Comparison of ENCODE assay signal across 18 cellular contexts in genomic region chr7:26584964-26585650, GRCh38.
DNase-seq lines count a peak whose midpoint lies in the region; ATAC-seq and TF ChIP-seq lines count a peak whose summit lies in the region.
"Had no signal": no experiment of that assay in that cellular context is flagged by ENCODE, and none has a peak within 500 bp of the region (broad histone marks: within the 10 kb centered on the region; RNA-seq: fewer than 3 reads in every experiment).

No MANE protein-coding gene starts in this region.

- H2AFZ ChIP-seq in GM23338 = peak overlapping the region; percentile 28; the same call in 1 of the 2 replicates

- no peaks in the 10 kb centered on the region for H3K9me3 Mint-ChIP-seq in GM23338
- H3K9me3 Mint-ChIP-seq: activated naive CD4-positive, alpha-beta T cell treated with anti-CD3 and anti-CD28 coated beads, Interleukin-2, amount 50 U/mL, for 24 hours; CD8-positive, alpha-beta memory T cell; type B pancreatic cell had no signal

- no peak for DNase-seq in GM23338 (ENCODE audit: low spot score)
- peak; percentile 91 for DNase-seq in NCI-H1417 treated with DMSO at 0.1 percent for 48 hours (lab: John Stamatoyannopoulos, UW)
- peak; percentile 99 for DNase-seq in NCI-H748 (lab: John Stamatoyannopoulos, UW; ENCODE audit: unreplicated experiment)
- DNase-seq in globus pallidus (ENCODE audit: low spot score) = peak; percentile 7
- no peak for DNase-seq in BE2C
- DNase-seq in MV-4-11 (lab: John Stamatoyannopoulos, UW) = no peak
- no peak for DNase-seq in HPDE6-E6E7 (ENCODE audit: extremely low spot score)
- DNase-seq in LoVo (ENCODE audit: low spot score) = no peak
- DNase-seq: activated CD8-positive, alpha-beta memory T cell treated with anti-CD3 and anti-CD28 coated beads for 24 hours; CD8-positive, alpha-beta memory T cell; KG1; naive B cell; NCI-H1105 treated with DMSO at 0.1 percent for 48 hours; pancreas; SK-N-SH had no signal

- H3K4me3 ChIP-seq in GM23338 = no peak overlapping the region
- no peak overlapping the region for H3K4me3 ChIP-seq in BE2C (ENCODE audit: low read depth, low read length)
- H3K4me3 ChIP-seq: pancreas had no signal

- H3K27me3 ChIP-seq in GM23338 (ENCODE audit: insufficient read depth) (no peaks in the 10 kb centered on the region), BE2C (no peaks in the 10 kb centered on the region)
- H3K27me3 ChIP-seq: pancreas had no signal

- peaks cover 19% of the 10 kb centered on the region for H3K4me1 Mint-ChIP-seq in GM23338
- H3K4me1 Mint-ChIP-seq: activated naive CD4-positive, alpha-beta T cell treated with anti-CD3 and anti-CD28 coated beads, Interleukin-2, amount 50 U/mL, for 24 hours; CD8-positive, alpha-beta memory T cell had no signal

- no peaks in the 10 kb centered on the region for H3K36me3 Mint-ChIP-seq in GM23338 (ENCODE audit: low read depth)
- H3K36me3 Mint-ChIP-seq: activated naive CD4-positive, alpha-beta T cell treated with anti-CD3 and anti-CD28 coated beads, Interleukin-2, amount 50 U/mL, for 24 hours; CD8-positive, alpha-beta memory T cell; naive B cell; type B pancreatic cell had no signal

- peaks cover 6% of the 10 kb centered on the region; the same call in 1 of the 2 replicates for H3K4me1 ChIP-seq in GM23338 (ENCODE audit: insufficient read depth)
- H3K4me1 ChIP-seq in BE2C = no peaks in the 10 kb centered on the region
- H3K4me1 ChIP-seq: pancreas had no signal

- no peaks in the 10 kb centered on the region for H4K20me1 ChIP-seq in GM23338 (replicated peaks; ENCODE audit: insufficient read depth)

- no peak for ATAC-seq in GM23338
- ATAC-seq: activated CD4-positive, CD25-positive, alpha-beta regulatory T cell treated with anti-CD3 and anti-CD28 coated beads, Interleukin-2, amount 50 U/mL, for 24 hours; pancreas had no signal

- H3K9me2 ChIP-seq in GM23338 (ENCODE audit: insufficient read depth) = peaks cover 8% of the 10 kb centered on the region; the same call in 1 of the 2 replicates
- H3K9me2 ChIP-seq: SK-N-SH had no signal

- no peaks in the 10 kb centered on the region for H3K79me2 ChIP-seq in GM23338 (replicated peaks; ENCODE audit: insufficient read depth)

- H3K4me3 Mint-ChIP-seq in GM23338 = no peak overlapping the region
- H3K4me3 Mint-ChIP-seq: activated naive CD4-positive, alpha-beta T cell treated with anti-CD3 and anti-CD28 coated beads, Interleukin-2, amount 50 U/mL, for 24 hours; CD8-positive, alpha-beta memory T cell; type B pancreatic cell had no signal

- no peaks in the 10 kb centered on the region for H3F3A ChIP-seq in GM23338 (replicated peaks; ENCODE audit: low read depth)

- no peaks in the 10 kb centered on the region for H3K36me3 ChIP-seq in GM23338 (ENCODE audit: insufficient read depth)
- H3K36me3 ChIP-seq in BE2C = no peaks in the 10 kb centered on the region
- H3K36me3 ChIP-seq: pancreas had no signal

- TF ChIP-seq CTCF in GM23338 (conservative IDR thresholded peaks at IDR 0.05; ENCODE audit: low read depth in 2 of 2) = no peak
- no peak for TF ChIP-seq CTCF in BE2C (IDR thresholded peaks at IDR 0.05; ENCODE audit: low read depth, low read length)

- no peak overlapping the region for H3K27ac ChIP-seq in GM23338 (ENCODE audit: low read depth)
- H3K27ac ChIP-seq: pancreas had no signal

- H3K27ac Mint-ChIP-seq in GM23338 = no peak overlapping the region
- H3K27ac Mint-ChIP-seq: activated naive CD4-positive, alpha-beta T cell treated with anti-CD3 and anti-CD28 coated beads, Interleukin-2, amount 50 U/mL, for 24 hours; CD8-positive, alpha-beta memory T cell; naive B cell; type B pancreatic cell had no signal

- H3K9me3 ChIP-seq in BE2C = no peaks in the 10 kb centered on the region
- H3K9me3 ChIP-seq: pancreas, SK-N-SH had no signal

- H3K4me2 ChIP-seq in GM23338 = no peak overlapping the region
- H3K4me2 ChIP-seq: SK-N-SH had no signal

- peaks cover 2% of the 10 kb centered on the region for H3K27me3 Mint-ChIP-seq in GM23338 (ENCODE audit: insufficient read depth, low read depth, poor library complexity)

TF ChIP-seq in GM23338, 12 proteins besides CTCF, POLR2A, EP300 and RAD21:
- TF ChIP-seq ZNF462 (CRISPR knock-in tag; IDR thresholded peaks at IDR 0.05) = no peak
- TF ChIP-seq, protein P1, sequence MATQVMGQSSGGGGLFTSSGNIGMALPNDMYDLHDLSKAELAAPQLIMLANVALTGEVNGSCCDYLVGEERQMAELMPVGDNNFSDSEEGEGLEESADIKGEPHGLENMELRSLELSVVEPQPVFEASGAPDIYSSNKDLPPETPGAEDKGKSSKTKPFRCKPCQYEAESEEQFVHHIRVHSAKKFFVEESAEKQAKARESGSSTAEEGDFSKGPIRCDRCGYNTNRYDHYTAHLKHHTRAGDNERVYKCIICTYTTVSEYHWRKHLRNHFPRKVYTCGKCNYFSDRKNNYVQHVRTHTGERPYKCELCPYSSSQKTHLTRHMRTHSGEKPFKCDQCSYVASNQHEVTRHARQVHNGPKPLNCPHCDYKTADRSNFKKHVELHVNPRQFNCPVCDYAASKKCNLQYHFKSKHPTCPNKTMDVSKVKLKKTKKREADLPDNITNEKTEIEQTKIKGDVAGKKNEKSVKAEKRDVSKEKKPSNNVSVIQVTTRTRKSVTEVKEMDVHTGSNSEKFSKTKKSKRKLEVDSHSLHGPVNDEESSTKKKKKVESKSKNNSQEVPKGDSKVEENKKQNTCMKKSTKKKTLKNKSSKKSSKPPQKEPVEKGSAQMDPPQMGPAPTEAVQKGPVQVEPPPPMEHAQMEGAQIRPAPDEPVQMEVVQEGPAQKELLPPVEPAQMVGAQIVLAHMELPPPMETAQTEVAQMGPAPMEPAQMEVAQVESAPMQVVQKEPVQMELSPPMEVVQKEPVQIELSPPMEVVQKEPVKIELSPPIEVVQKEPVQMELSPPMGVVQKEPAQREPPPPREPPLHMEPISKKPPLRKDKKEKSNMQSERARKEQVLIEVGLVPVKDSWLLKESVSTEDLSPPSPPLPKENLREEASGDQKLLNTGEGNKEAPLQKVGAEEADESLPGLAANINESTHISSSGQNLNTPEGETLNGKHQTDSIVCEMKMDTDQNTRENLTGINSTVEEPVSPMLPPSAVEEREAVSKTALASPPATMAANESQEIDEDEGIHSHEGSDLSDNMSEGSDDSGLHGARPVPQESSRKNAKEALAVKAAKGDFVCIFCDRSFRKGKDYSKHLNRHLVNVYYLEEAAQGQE (IDR thresholded peaks at IDR 0.05; ENCODE audit: unreplicated experiment) = no peak
- no peak for TF ChIP-seq POLR2AphosphoS5 (IDR thresholded peaks at IDR 0.05; ENCODE audit: low read depth)
- no peak for TF ChIP-seq ZNF114 (CRISPR knock-in tag; IDR thresholded peaks at IDR 0.05)
TF ChIP-seq in GM23338: peak in this region for 0.

Comparison
In these comparisons a context has a peak if more than half of its experiments do, and no peak if none do; other contexts are left out.
1. DNase-seq: peak in NCI-H1417 treated with DMSO at 0.1 percent for 48 hours (single experiment), NCI-H748 (single experiment) and globus pallidus (single experiment); none in GM23338 (single experiment), BE2C (single experiment), MV-4-11 (single experiment), HPDE6-E6E7 (single experiment) and LoVo (single experiment).